Comparison of ENCODE assay signal across 8 cellular contexts in genomic region chr12:57520008-57520726, GRCh38. TPM values are rescaled to one million over a fixed set of nuclear protein-coding genes. Genes with fewer than 3 reads are reported as not detected.
DNase-seq lines count a peak whose midpoint lies in the region; ATAC-seq and TF ChIP-seq lines count a peak whose summit lies in the region.

A gene with protein sequence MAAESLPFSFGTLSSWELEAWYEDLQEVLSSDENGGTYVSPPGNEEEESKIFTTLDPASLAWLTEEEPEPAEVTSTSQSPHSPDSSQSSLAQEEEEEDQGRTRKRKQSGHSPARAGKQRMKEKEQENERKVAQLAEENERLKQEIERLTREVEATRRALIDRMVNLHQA (minus strand): TSS chr12:57520514. CDS start chr12:57517406, 3,108 bp downstream.

- H3K9me3 ChIP-seq in right lobe of liver, result no peaks in the 10 kb centered on the region

- no peaks in the 10 kb centered on the region for H3K27me3 ChIP-seq in right lobe of liver

- TF ChIP-seq CTCF in C4-2B (conservative IDR thresholded peaks at IDR 0.05) (no peak), right lobe of liver (IDR thresholded peaks at IDR 0.05) (no peak)

- TF ChIP-seq POLR2A in right lobe of liver (IDR thresholded peaks at IDR 0.05), result peak; percentile 100

- ATAC-seq in GM19438 (IDR thresholded peaks at IDR 0.05; ENCODE audit: low read depth, unreplicated experiment) (peak; percentile 63), HG03571 (IDR thresholded peaks at IDR 0.05; ENCODE audit: unreplicated experiment) (peak; percentile 59), right lobe of liver (peak; percentile 75 to 88 (median 80))

- peaks cover 0 to 47% (median 17%) of the 10 kb centered on the region in 4 donors for H3K4me1 ChIP-seq in right lobe of liver

- H3K36me3 ChIP-seq in right lobe of liver, result peaks cover 9 to 40% (median 24%) of the 10 kb centered on the region in 4 donors

- H3K27ac ChIP-seq in C4-2B (peak within 1 kb of the TSS; percentile 88), right lobe of liver (peak within 1 kb of the TSS; percentile 97 to 98 (median 97))

- intact Hi-C loops in right lobe of liver (cut with DNase I), result no loop called here

- WGBS in right lobe of liver (ENCODE audit: insufficient coverage, low coverage, low lambda C conversion rate, missing lambda C conversion rate), result 0% methylated on average over 13 of the region's 48 CpGs

- DNase-seq in NCI-H82 (lab: John Stamatoyannopoulos, UW) (peak; percentile 100), dermis blood vessel endothelial cell (peak; percentile 99), right lobe of liver (peak; percentile 100)
- DNase-seq in activated CD4-positive, alpha-beta T cell treated with anti-CD3 and anti-CD28 coated beads, Interleukin-2, amount 50 U/mL, for 4 hours, result peak; percentile 99 to 100
- peak; percentile 100 for DNase-seq in stimulated activated CD4-positive, alpha-beta T cell treated with anti-CD3 and anti-CD28 coated beads, Interleukin-4, amount 100 ng/mL, for 24 hours

- peak within 1 kb of the TSS; percentile 83 to 98 (median 96) for H3K4me3 ChIP-seq in right lobe of liver

RNA-seq across cellular contexts. Expression of the gene that starts here (rescaled TPM):
- total RNA-seq in dermis blood vessel endothelial cell, result 7.5 and 11.4 TPM in 2 replicates
- total RNA-seq in right lobe of liver, result 10 to 100 TPM; 11.3 to 26.7 (median 18.7) TPM

Comparison
In these comparisons a context has a peak if more than half of its experiments do, and no peak if none do; other contexts are left out.
1. Peak in every context shown above with its lines: DNase-seq, ATAC-seq, H3K4me3 ChIP-seq and H3K27ac ChIP-seq.